Comparison of ENCODE assay signal across 9 cellular contexts in genomic region chr1:46411601-46412341, GRCh38. TPM values are rescaled to one million over a fixed set of nuclear protein-coding genes. Genes with fewer than 3 reads are reported as not detected.
DNase-seq lines count a peak whose midpoint lies in the region; ATAC-seq and TF ChIP-seq lines count a peak whose summit lies in the region.
"Had no signal": no experiment of that assay in that cellular context is flagged by ENCODE, and none has a peak within 500 bp of the region (broad histone marks: within the 10 kb centered on the region; RNA-seq: fewer than 3 reads in every experiment).

No MANE protein-coding gene starts in this region.

- DNase-seq in stimulated activated CD4-positive, alpha-beta T cell treated with anti-CD3 and anti-CD28 coated beads, Interleukin-4, amount 100 ng/mL, for 48 hours (ENCODE audit: low read depth in 2 of 2) = peak; percentile 26 to 44
- DNase-seq in stimulated activated CD4-positive, alpha-beta T cell treated with anti-CD3 and anti-CD28 coated beads, Interleukin-4, amount 100 ng/mL, for 24 hours = no peak
- DNase-seq in foreskin fibroblast = no peak
- no peak for DNase-seq in type B pancreatic cell (ENCODE audit: extremely low spot score, unreplicated experiment)
- DNase-seq in HuH-7.5 (ENCODE audit: low spot score) = no peak
- no peak for DNase-seq in omental fat pad (ENCODE audit: low spot score)
- DNase-seq in NCI-H2107 (lab: John Stamatoyannopoulos, UW) = no peak
- DNase-seq: NCI-H1436 had no signal

- no peaks in the 10 kb centered on the region for H4K20me1 ChIP-seq in SU-DHL-6 (ENCODE audit: low read depth, low read length)

- no peaks in the 10 kb centered on the region for H3K27me3 Mint-ChIP-seq in type B pancreatic cell

- no peak overlapping the region for H3K4me2 ChIP-seq in SU-DHL-6 (ENCODE audit: low read depth, low read length, poor library complexity, severe bottlenecking)

- H3K27me3 ChIP-seq in SU-DHL-6 (ENCODE audit: low read length) = no peaks in the 10 kb centered on the region

- H3K36me3 ChIP-seq in SU-DHL-6 (ENCODE audit: low read length) = no peaks in the 10 kb centered on the region

- peak; percentile 51 for TF ChIP-seq CTCF in SU-DHL-6 (IDR thresholded peaks at IDR 0.05; ENCODE audit: insufficient read depth, low read length, poor library complexity, severe bottlenecking)
- peak; percentile 28 for TF ChIP-seq CTCF in foreskin fibroblast (IDR thresholded peaks at IDR 0.05; ENCODE audit: low read depth, low read length)
- peak; percentile 66 for TF ChIP-seq CTCF in type B pancreatic cell (conservative IDR thresholded peaks at IDR 0.05)
- no peak for TF ChIP-seq CTCF in omental fat pad (IDR thresholded peaks at IDR 0.05)

- peaks cover 8% of the 10 kb centered on the region for H3K4me1 Mint-ChIP-seq in type B pancreatic cell (ENCODE audit: unreplicated experiment)

- no peaks in the 10 kb centered on the region for H3K79me2 ChIP-seq in SU-DHL-6 (ENCODE audit: insufficient read depth, low read length)

- no peak overlapping the region for H3K9ac ChIP-seq in SU-DHL-6 (ENCODE audit: low read length)

- no peaks in the 10 kb centered on the region for H3K9me3 Mint-ChIP-seq in type B pancreatic cell

- no peaks in the 10 kb centered on the region for H3K9me3 ChIP-seq in SU-DHL-6 (ENCODE audit: insufficient read depth, low read length)

- ATAC-seq in omental fat pad (ENCODE audit: low FRiP score) = no peak

- H3K27ac Mint-ChIP-seq in type B pancreatic cell = no peak overlapping the region

- no peak overlapping the region for H3K27ac ChIP-seq in SU-DHL-6 (ENCODE audit: low read depth, low read length)

- H3F3A ChIP-seq in SU-DHL-6 (ENCODE audit: insufficient read depth) = no peaks in the 10 kb centered on the region

- H3K9me2 ChIP-seq in SU-DHL-6 (replicated peaks; ENCODE audit: insufficient read depth, low read length) = no peaks in the 10 kb centered on the region

- no peaks in the 10 kb centered on the region for H3K36me3 Mint-ChIP-seq in type B pancreatic cell

- H3K4me3 ChIP-seq in SU-DHL-6 (ENCODE audit: insufficient read depth, low read length, poor library complexity, severe bottlenecking) = no peak overlapping the region
- no peak overlapping the region for H3K4me3 ChIP-seq in foreskin fibroblast (ENCODE audit: low read depth in 1 of 2, low read length in 2 of 2)

- no peak overlapping the region for H3K4me3 Mint-ChIP-seq in type B pancreatic cell

- no peak overlapping the region for H2AFZ ChIP-seq in SU-DHL-6 (ENCODE audit: low read depth, low read length, severe bottlenecking)

RNA-seq across cellular contexts. Expression of gene FAAH, which starts 17.7 kb away (rescaled TPM):
- total RNA-seq in type B pancreatic cell (ENCODE audit: low replicate concordance) = 30.8 and 32.0 TPM in 2 replicates
- 10 to 100 TPM; 11.5 to 36.4 (median 20.3) TPM for total RNA-seq in omental fat pad

Comparison
In these comparisons a context has a peak if more than half of its experiments do, and no peak if none do; other contexts are left out.
1. DNase-seq: peak in stimulated activated CD4-positive, alpha-beta T cell treated with anti-CD3 and anti-CD28 coated beads, Interleukin-4, amount 100 ng/mL, for 48 hours (2 of 2); none in stimulated activated CD4-positive, alpha-beta T cell treated with anti-CD3 and anti-CD28 coated beads, Interleukin-4, amount 100 ng/mL, for 24 hours (single experiment), foreskin fibroblast (0 of 2), type B pancreatic cell (single experiment), HuH-7.5 (single experiment), omental fat pad (single experiment) and NCI-H2107 (single experiment).
2. CTCF ChIP-seq: peak in SU-DHL-6 (single experiment), foreskin fibroblast (single experiment) and type B pancreatic cell (single experiment); none in omental fat pad (0 of 3).